ENCODE assay signal across 18 cellular contexts in the genomic region with DNA sequence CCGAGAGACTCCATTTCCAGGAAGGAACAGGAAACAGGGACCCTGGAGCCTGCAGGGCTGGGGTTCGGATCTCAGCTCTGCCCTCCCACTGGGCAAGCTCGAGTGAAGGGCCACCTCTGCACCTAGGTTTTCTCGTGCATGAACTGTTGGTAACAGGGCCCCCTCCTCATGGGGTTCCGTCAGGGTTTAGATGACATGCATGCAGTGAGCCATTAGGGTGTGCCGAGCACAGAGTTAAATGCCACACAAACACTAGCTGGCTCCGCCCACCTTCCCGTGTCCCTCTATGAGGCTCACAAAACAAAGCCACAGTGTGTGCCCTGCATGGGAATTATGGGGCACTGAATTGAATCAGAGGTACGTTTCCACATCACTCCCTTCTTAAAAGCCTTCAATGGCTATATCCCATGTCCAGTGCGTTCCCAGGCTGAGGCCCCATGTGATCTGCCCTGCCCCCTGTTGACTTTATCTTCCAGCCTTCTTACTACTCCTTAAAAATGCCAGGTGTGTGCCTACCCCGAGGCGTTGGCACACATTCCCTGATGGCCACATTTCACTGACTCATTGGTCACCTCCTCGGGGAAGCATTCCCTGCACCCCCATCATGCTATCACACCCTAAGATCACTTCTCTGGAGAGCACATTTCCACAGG.
DNase-seq lines count a peak whose midpoint lies in the region; ATAC-seq and TF ChIP-seq lines count a peak whose summit lies in the region.
"Had no signal": no experiment of that assay in that cellular context is flagged by ENCODE, and none has a peak within 500 bp of the region (broad histone marks: within the 10 kb centered on the region; RNA-seq: fewer than 3 reads in every experiment).

No MANE protein-coding gene starts in this region.

- no peak for TF ChIP-seq CTCF in epithelial cell of esophagus (IDR thresholded peaks at IDR 0.05; ENCODE audit: insufficient read depth, low read depth, low read length, missing control alignments)

- ATAC-seq in stimulated activated naive B cell treated with anti-CD40 and anti-IgM and Interleukin-4, amounts not matched to agents 10 μg/mL and 1 μg/mL and 100 μg/mL, for 72 hours (replicated peaks): no peak
- ATAC-seq in GM18519 (IDR thresholded peaks at IDR 0.05; ENCODE audit: low FRiP score, unreplicated experiment) (no peak), GM21825 (IDR thresholded peaks at IDR 0.05; ENCODE audit: unreplicated experiment) (no peak)
- ATAC-seq: CD8-positive, alpha-beta T cell; left ventricle myocardium superior; Right ventricle myocardium inferior; stimulated activated memory B cell treated with anti-CD40 and anti-IgM and Interleukin-4, amounts not matched to agents 10 μg/mL and 1 μg/mL and 100 μg/mL, for 72 hours had no signal

- peak overlapping the region; percentile 59 for H3K27ac Mint-ChIP-seq in stimulated activated naive B cell treated with anti-CD40 and anti-IgM and Interleukin-4, amounts not matched to agents 10 μg/mL and 1 μg/mL and 100 μg/mL, for 72 hours
- H3K27ac Mint-ChIP-seq: CD8-positive, alpha-beta T cell; stimulated activated memory B cell treated with anti-CD40 and anti-IgM and Interleukin-4, amounts not matched to agents 10 μg/mL and 1 μg/mL and 100 μg/mL, for 72 hours had no signal

- H3K9me3 Mint-ChIP-seq in stimulated activated naive B cell treated with anti-CD40 and anti-IgM and Interleukin-4, amounts not matched to agents 10 μg/mL and 1 μg/mL and 100 μg/mL, for 72 hours: peaks cover 8 to 13% of the 10 kb centered on the region in 2 donors
- H3K9me3 Mint-ChIP-seq: CD8-positive, alpha-beta T cell had no signal

- H3K27me3 Mint-ChIP-seq in stimulated activated naive B cell treated with anti-CD40 and anti-IgM and Interleukin-4, amounts not matched to agents 10 μg/mL and 1 μg/mL and 100 μg/mL, for 72 hours: peaks cover 0 to 12% of the 10 kb centered on the region in 2 donors

- peaks cover 8 to 28% of the 10 kb centered on the region in 2 donors for H3K36me3 Mint-ChIP-seq in stimulated activated naive B cell treated with anti-CD40 and anti-IgM and Interleukin-4, amounts not matched to agents 10 μg/mL and 1 μg/mL and 100 μg/mL, for 72 hours
- H3K36me3 Mint-ChIP-seq: CD8-positive, alpha-beta T cell; stimulated activated memory B cell treated with anti-CD40 and anti-IgM and Interleukin-4, amounts not matched to agents 10 μg/mL and 1 μg/mL and 100 μg/mL, for 72 hours had no signal

- peaks cover 48 to 76% of the 10 kb centered on the region in 2 donors for H3K4me1 Mint-ChIP-seq in stimulated activated naive B cell treated with anti-CD40 and anti-IgM and Interleukin-4, amounts not matched to agents 10 μg/mL and 1 μg/mL and 100 μg/mL, for 72 hours

- H3K4me3 Mint-ChIP-seq in stimulated activated naive B cell treated with anti-CD40 and anti-IgM and Interleukin-4, amounts not matched to agents 10 μg/mL and 1 μg/mL and 100 μg/mL, for 72 hours: no peak overlapping the region
- H3K4me3 Mint-ChIP-seq: CD8-positive, alpha-beta T cell; stimulated activated memory B cell treated with anti-CD40 and anti-IgM and Interleukin-4, amounts not matched to agents 10 μg/mL and 1 μg/mL and 100 μg/mL, for 72 hours had no signal

- no peak overlapping the region for H3K4me3 ChIP-seq in epithelial cell of esophagus (ENCODE audit: low read length)
- H3K4me3 ChIP-seq: upper lobe of left lung had no signal

- DNase-seq in NCI-H748 (lab: John Stamatoyannopoulos, UW; ENCODE audit: unreplicated experiment) (peak; percentile 9), NCI-H748 treated with DMSO at 0.1 percent for 48 hours (lab: John Stamatoyannopoulos, UW) (no peak), NCI-H69 (lab: John Stamatoyannopoulos, UW) (peak; percentile 34), epithelial cell of esophagus (ENCODE audit: low read depth) (peak; percentile 73), activated T-cell treated with anti-CD3 and anti-CD28 coated beads for 4 hours (no peak)
- DNase-seq in stimulated activated naive B cell treated with anti-CD40 and anti-IgM and Interleukin-4, amounts not matched to agents 10 μg/mL and 1 μg/mL and 100 μg/mL, for 72 hours: no peak
- DNase-seq: activated CD4-positive, CD25-positive, alpha-beta regulatory T cell; activated gamma-delta T cell; amygdala; GF-D8; left ventricle myocardium superior; NCI-H2081; upper lobe of left lung had no signal

Comparison
In these comparisons a context has a peak if more than half of its experiments do, and no peak if none do; other contexts are left out.
1. DNase-seq: peak in NCI-H748 (single experiment), NCI-H69 (single experiment) and epithelial cell of esophagus (single experiment); none in NCI-H748 treated with DMSO at 0.1 percent for 48 hours (single experiment), stimulated activated naive B cell treated with anti-CD40 and anti-IgM and Interleukin-4, amounts not matched to agents 10 μg/mL and 1 μg/mL and 100 μg/mL, for 72 hours (single experiment) and activated T-cell treated with anti-CD3 and anti-CD28 coated beads for 4 hours (single experiment).